In genomic region chr20:51800132-51800721, GRCh38 we compare ENCODE assay signal across 8 cellular contexts. TPM values are rescaled to one million over a fixed set of nuclear protein-coding genes. Genes with fewer than 3 reads are reported as not detected.
DNase-seq lines count a peak whose midpoint lies in the region; TF ChIP-seq lines count a peak whose summit lies in the region.

No MANE protein-coding gene starts in this region.

- H3K27me3 ChIP-seq in ACC112 (ENCODE audit: insufficient read depth, low read length) (peaks cover 46% of the 10 kb centered on the region), esophagus muscularis mucosa (peaks cover 0 to 53% (median 27%) of the 10 kb centered on the region in 4 donors), stomach smooth muscle (ENCODE audit: control insufficient read depth in 1 of 2, insufficient read depth in 2 of 2, low read length in 2 of 2) (peaks cover 25 to 45% of the 10 kb centered on the region in 2 donors)

- H3K27me3 Mint-ChIP-seq in neural crest cell (ENCODE audit: low read depth), result peaks cover 3% of the 10 kb centered on the region

- peak overlapping the region; percentile 74 for H3K4me3 ChIP-seq in ACC112 (ENCODE audit: low read depth, low read length)
- H3K4me3 ChIP-seq in esophagus muscularis mucosa, result peak overlapping the region; percentile 40 to 56 (median 44)
- peak overlapping the region; percentile 47 to 58 for H3K4me3 ChIP-seq in stomach smooth muscle (ENCODE audit: low read length in 2 of 2)

- H3K9me3 ChIP-seq in esophagus muscularis mucosa (no peaks in the 10 kb centered on the region), stomach smooth muscle (ENCODE audit: control insufficient read depth in 2 of 2, low read length in 2 of 2) (no peaks in the 10 kb centered on the region)

- WGBS in esophagus muscularis mucosa, result 0% methylated on average over 9 of the region's 31 CpGs

- TF ChIP-seq EP300 in esophagus muscularis mucosa (IDR thresholded peaks at IDR 0.05), result no peak

- H3K79me2 ChIP-seq in ACC112 (ENCODE audit: control insufficient read depth, insufficient read depth, low read length, unreplicated experiment), result no peaks in the 10 kb centered on the region

- peaks cover 62% of the 10 kb centered on the region for H3K4me1 Mint-ChIP-seq in neural crest cell

- H3K36me3 Mint-ChIP-seq in neural crest cell (ENCODE audit: low read depth), result peaks cover 2% of the 10 kb centered on the region

- intact Hi-C loops in esophagus muscularis mucosa (cut with DNase I), result no loop called here

- TF ChIP-seq CTCF in GM20000 (IDR thresholded peaks at IDR 0.05; ENCODE audit: extremely low read depth, missing control alignments) (peak; percentile 58), esophagus muscularis mucosa (IDR thresholded peaks at IDR 0.05) (peak; percentile 35 to 78 (median 57)), neural crest cell (conservative IDR thresholded peaks at IDR 0.05) (peak; percentile 97)

- H3K9ac ChIP-seq in stomach smooth muscle (ENCODE audit: low read length in 2 of 2), result no peak overlapping the region

- DNase-seq in GM20000 (ENCODE audit: low spot score) (peak; percentile 83), NCI-H748 treated with DMSO at 0.1 percent for 48 hours (lab: John Stamatoyannopoulos, UW) (peak; percentile 20), activated T-cell treated with anti-CD3 and anti-CD28 coated beads for 48 hours (ENCODE audit: low read depth) (peak; percentile 72), esophagus muscularis mucosa (ENCODE audit: extremely low spot score) (no peak), neural crest cell (ENCODE audit: low read depth, low spot score) (peak; percentile 92), NCI-H2107 treated with DMSO at 0.1 percent for 48 hours (lab: John Stamatoyannopoulos, UW; ENCODE audit: unreplicated experiment) (no peak)

- H3K36me3 ChIP-seq in ACC112 (ENCODE audit: insufficient read depth, low read length) (no peaks in the 10 kb centered on the region), esophagus muscularis mucosa (no peaks in the 10 kb centered on the region), stomach smooth muscle (ENCODE audit: control insufficient read depth in 2 of 2, insufficient read depth in 2 of 2, low read length in 2 of 2) (no peaks in the 10 kb centered on the region)

- H3K4me1 ChIP-seq in ACC112 (ENCODE audit: control insufficient read depth, insufficient read depth, low read length, unreplicated experiment) (no peaks in the 10 kb centered on the region), esophagus muscularis mucosa (peaks cover 17 to 30% (median 26%) of the 10 kb centered on the region in 4 donors), stomach smooth muscle (ENCODE audit: control insufficient read depth, insufficient read depth, low read length) (peaks cover 16% of the 10 kb centered on the region)

- H3K4me3 Mint-ChIP-seq in neural crest cell, result peak overlapping the region; percentile 99

- H2AFZ ChIP-seq in ACC112 (ENCODE audit: low read length, unreplicated experiment), result peak overlapping the region; percentile 88

- TF ChIP-seq POLR2A in esophagus muscularis mucosa (IDR thresholded peaks at IDR 0.05; ENCODE audit: low read depth), result no peak

- no peaks in the 10 kb centered on the region for H3K9me3 Mint-ChIP-seq in neural crest cell

- H3K27ac ChIP-seq in ACC112 (ENCODE audit: low read depth, low read length) (no peak overlapping the region), esophagus muscularis mucosa (replicated peaks in 1 of 4) (no peak overlapping the region), stomach smooth muscle (ENCODE audit: low read length) (no peak overlapping the region)

- H3K27ac Mint-ChIP-seq in neural crest cell (ENCODE audit: unreplicated experiment), result peak overlapping the region; percentile 81

RNA-seq across cellular contexts. Expression of gene SALL4, which starts 2.1 kb away (rescaled TPM):
- total RNA-seq in esophagus muscularis mucosa, result not detected
- total RNA-seq in neural crest cell, result 90.7 and 91.1 TPM in 2 replicates

RNA-seq across cellular contexts. Expression of gene ATP9A, which starts 32.0 kb away (rescaled TPM):
- total RNA-seq in esophagus muscularis mucosa, result 10 to 100 TPM; 44.4 to 70.9 (median 56.0) TPM
- total RNA-seq in neural crest cell, result 38.9 and 39.0 TPM in 2 replicates

Comparison
In these comparisons a context has a peak if more than half of its experiments do, and no peak if none do; other contexts are left out.
1. DNase-seq: peak in GM20000 (single experiment), NCI-H748 treated with DMSO at 0.1 percent for 48 hours (single experiment), activated T-cell treated with anti-CD3 and anti-CD28 coated beads for 48 hours (single experiment) and neural crest cell (single experiment); none in esophagus muscularis mucosa (single experiment) and NCI-H2107 treated with DMSO at 0.1 percent for 48 hours (single experiment).
2. RNA of gene SALL4, which starts 2.1 kb away (total RNA-seq): 90.7 to 91.1 TPM in neural crest cell; not detected in esophagus muscularis mucosa; every median in the first group is over 10 times any median in the second.
3. Peak in every context shown above with its lines, with median percentiles within 50 percentile points of each other: H3K4me3 ChIP-seq and CTCF ChIP-seq.